ENCODE assay signal across 8 cellular contexts in genomic region chr15:81274932-81275341, GRCh38. TPM values are rescaled to one million over a fixed set of nuclear protein-coding genes. Genes with fewer than 3 reads are reported as not detected.
DNase-seq lines count a peak whose midpoint lies in the region; ATAC-seq and TF ChIP-seq lines count a peak whose summit lies in the region.

No MANE protein-coding gene starts in this region.

- intact Hi-C loops in thyroid gland (cut with DNase I): no loop called here

- peaks cover 2% of the 10 kb centered on the region for H3K27me3 ChIP-seq in foreskin keratinocyte
- no peaks in the 10 kb centered on the region for H3K27me3 ChIP-seq in thyroid gland

- ATAC-seq in GM21529 (IDR thresholded peaks at IDR 0.05; ENCODE audit: unreplicated experiment) (peak; percentile 86), foreskin keratinocyte (peak; percentile 84)

- WGBS in thyroid gland, 2 donors: 15% methylated on average over 9 of the region's 9 CpGs

- H3K4me1 ChIP-seq in foreskin keratinocyte (no peaks in the 10 kb centered on the region), thyroid gland (peaks cover 6 to 17% of the 10 kb centered on the region in 2 donors)

- no peaks in the 10 kb centered on the region for H3K9me3 ChIP-seq in thyroid gland

- no peak overlapping the region for H3K4me3 ChIP-seq in Jurkat, Clone E6-1 (ENCODE audit: low read length)
- no peak overlapping the region for H3K4me3 ChIP-seq in thyroid gland (replicated peaks in 1 of 3)

- H3K27ac ChIP-seq in foreskin keratinocyte: no peak overlapping the region
- no peak overlapping the region for H3K27ac ChIP-seq in thyroid gland

- H3K36me3 ChIP-seq in thyroid gland: no peaks in the 10 kb centered on the region

- no peak for TF ChIP-seq POLR2A in thyroid gland (IDR thresholded peaks at IDR 0.05)

- DNase-seq in DMS153 treated with DMSO at 0.1 percent for 48 hours (lab: John Stamatoyannopoulos, UW; ENCODE audit: unreplicated experiment): peak; percentile 42
- DNase-seq in Jurkat, Clone E6-1 (ENCODE audit: low read depth, low spot score): peak; percentile 82
- DNase-seq in RPMI7951 (ENCODE audit: low read depth): peak; percentile 75
- DNase-seq in activated T-helper 1 cell treated with anti-CD3 and anti-CD28 coated beads, Interleukin-2, amount 50 U/mL, for 16 hours (ENCODE audit: low read depth in 1 of 2, low spot score in 1 of 2): peak; percentile 34 to 67
- DNase-seq in foreskin keratinocyte: peak in 1 of 2 donors; percentile 47
- peak; percentile 75 for DNase-seq in occipital lobe (lab: John Stamatoyannopoulos, UW)
- peak; percentile 63 to 83 for DNase-seq in thyroid gland

- TF ChIP-seq CTCF in foreskin keratinocyte (conservative IDR thresholded peaks at IDR 0.05): peak; percentile 88
- TF ChIP-seq CTCF in thyroid gland (IDR thresholded peaks at IDR 0.05): peak; percentile 56 to 89 (median 81)

RNA-seq across cellular contexts. Expression of gene STARD5, which starts 49.0 kb away (rescaled TPM):
- 7.6 TPM for polyA plus RNA-seq in Jurkat, Clone E6-1 (2012; ENCODE audit: insufficient read depth, insufficient read length)
- total RNA-seq in RPMI7951 (2014; rRNA removed; shearing (Covaris generic)): 3.2 and 5.3 TPM in 2 replicates
- 20.6 and 20.8 TPM in 2 replicates for total RNA-seq in foreskin keratinocyte
- 26.6 and 27.6 TPM in 2 replicates for polyA plus RNA-seq in foreskin keratinocyte
- 5.9 TPM for total RNA-seq in occipital lobe
- total RNA-seq in thyroid gland: 10 to 100 TPM in 1 of 4 donors, 1 to 10 TPM in 3; 1.5 to 11.3 (median 8.5) TPM
